ENCODE assay signal across 9 cellular contexts in the genomic region with DNA sequence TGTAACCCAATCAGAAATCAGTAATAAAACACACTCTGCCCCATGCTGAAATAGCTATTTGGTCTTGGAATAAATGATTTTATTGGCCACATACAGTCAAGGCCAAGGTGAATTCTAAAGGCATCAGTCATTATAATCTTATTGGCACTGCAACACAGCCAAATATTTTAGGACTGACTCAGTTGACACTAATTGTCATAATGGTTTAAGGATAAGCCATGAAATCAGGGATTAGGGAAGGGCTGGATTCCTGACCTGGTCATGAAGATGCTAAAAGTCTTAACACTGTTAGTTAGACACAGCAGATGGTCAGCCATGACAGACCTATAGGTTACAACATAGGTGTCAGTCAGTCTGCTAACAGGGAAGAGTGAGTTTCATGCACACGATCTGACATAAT.
"Had no signal": no experiment of that assay in that cellular context is flagged by ENCODE, and none has a peak within 500 bp of the region (broad histone marks: within the 10 kb centered on the region; RNA-seq: fewer than 3 reads in every experiment).

No MANE protein-coding gene starts in this region.

- DNase-seq: activated CD8-positive, alpha-beta memory T cell treated with anti-CD3 and anti-CD28 coated beads, Interleukin-2, amount 10 ng/mL, durations not matched to agents 7 days and 5 days; activated effector memory CD4-positive, alpha-beta T cell treated with anti-CD3 and anti-CD28 coated beads, Interleukin-2, amount 50 U/mL, for 16 hours; activated naive CD8-positive, alpha-beta T cell treated with anti-CD3 and anti-CD28 coated beads for 36 hours; activated T-cell treated with anti-CD3 and anti-CD28 coated beads, Interleukin-2, amount 50 U/mL, for 4 hours; aorta; stimulated activated CD4-positive, alpha-beta T cell treated with anti-CD3 and anti-CD28 coated beads, Interleukin-4, amount 100 ng/mL, for 1 hour; stimulated activated CD8-positive, alpha-beta memory T cell treated with anti-CD3 and anti-CD28 coated beads, Interleukin-4, amount 100 ng/mL, for 48 hours; testis had no signal

- ATAC-seq: activated CD4-positive, CD25-positive, alpha-beta regulatory T cell treated with anti-CD3 and anti-CD28 coated beads, Interleukin-2, amount 50 U/mL, for 24 hours; activated CD8-positive, alpha-beta memory T cell treated with anti-CD3 and anti-CD28 coated beads, Interleukin-2, amount 10 ng/mL, durations not matched to agents 7 days and 5 days; activated T-cell treated with anti-CD3 and anti-CD28 coated beads, Interleukin-2, amount 50 U/mL, for 4 hours had no signal
